ENCODE assay signal across 21 cellular contexts in the genomic region with DNA sequence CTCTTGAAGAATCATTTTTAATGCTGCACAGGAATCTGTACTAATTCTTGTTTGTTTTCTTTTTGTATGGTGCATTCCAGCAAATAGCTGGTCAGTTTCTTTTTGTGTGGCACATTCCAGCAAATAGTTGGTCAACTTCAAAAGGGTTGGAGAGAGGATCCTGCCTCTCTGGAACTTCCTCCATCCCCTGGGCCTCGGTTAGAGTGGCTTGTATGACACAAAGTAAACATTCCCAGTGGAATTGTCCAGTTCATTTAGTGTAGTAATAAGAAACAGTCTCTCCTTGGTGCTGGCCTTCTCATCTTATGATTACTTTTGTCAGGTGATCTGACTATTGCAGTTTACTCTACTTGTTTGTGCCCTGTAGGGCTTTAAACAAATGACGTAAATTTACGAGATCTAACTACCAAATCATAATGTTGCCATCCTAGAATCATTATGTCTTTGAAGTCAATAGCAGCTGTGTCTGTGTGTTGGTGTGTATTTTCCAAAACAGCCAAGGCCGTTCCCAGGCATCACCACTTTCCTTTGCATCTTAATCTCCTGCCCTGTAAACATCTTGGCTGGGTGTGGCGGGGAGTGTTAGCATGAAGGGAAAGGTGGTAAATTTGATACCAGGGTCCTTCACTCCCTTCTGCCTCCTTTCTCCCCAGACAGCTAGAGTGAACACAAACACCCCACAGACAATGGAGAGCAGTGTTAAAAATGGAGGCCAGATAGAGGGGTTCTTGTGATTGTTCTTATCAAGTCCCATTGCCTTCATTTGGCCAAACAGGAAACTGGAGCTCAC.
A peak's percentile ranks its signal among the peaks of the same experiment; 100 is the strongest.
DNase-seq lines count a peak whose midpoint lies in the region; ATAC-seq and TF ChIP-seq lines count a peak whose summit lies in the region.
"Had no signal": no experiment of that assay in that cellular context is flagged by ENCODE, and none has a peak within 500 bp of the region (broad histone marks: within the 10 kb centered on the region; RNA-seq: fewer than 3 reads in every experiment).

No MANE protein-coding gene starts in this region.

- POLR2A ChIA-PET in IMR-90 (lab: Charles Lee; ENCODE audit: unreplicated experiment): no interaction called here
- POLR2A ChIA-PET in activated CD8-positive, alpha-beta T cell treated with anti-CD3 and anti-CD28 coated beads for 36 hours (lab: Charles Lee): interaction anchor here (1.1 kb wide), 2 partner anchors 22 to 51 kb away, joined by 3 to 4 read pairs; no protein-coding TSS in a partner anchor

- peaks cover 9% of the 10 kb centered on the region for H3K9me1 ChIP-seq in IMR-90 (ENCODE audit: insufficient read depth, low read length)

- H2AK9ac ChIP-seq in IMR-90 (replicated peaks; ENCODE audit: low read depth, low read length, poor library complexity): no peak overlapping the region

- H3K4me3 Mint-ChIP-seq in neural crest cell: no peak overlapping the region
- no peak overlapping the region for H3K4me3 Mint-ChIP-seq in activated CD8-positive, alpha-beta T cell treated with anti-CD3 and anti-CD28 coated beads for 36 hours
- H3K4me3 Mint-ChIP-seq: activated naive CD8-positive, alpha-beta T cell treated with anti-CD3 and anti-CD28 coated beads, Interleukin-2, amount 10 ng/mL, durations not matched to agents 7 days and 5 days; H9 had no signal

- peak overlapping the region; percentile 78 for H3K18ac ChIP-seq in IMR-90 (ENCODE audit: low read depth, low read length)

- TF ChIP-seq CTCF in 22Rv1 (IDR thresholded peaks at IDR 0.05): no peak
- no peak for TF ChIP-seq CTCF in IMR-90 (conservative IDR thresholded peaks at IDR 0.05; ENCODE audit: low read depth, low read length)
- TF ChIP-seq CTCF in neural crest cell (conservative IDR thresholded peaks at IDR 0.05): no peak
- TF ChIP-seq CTCF in activated CD8-positive, alpha-beta T cell treated with anti-CD3 and anti-CD28 coated beads for 36 hours (IDR thresholded peaks at IDR 0.05): no peak

- H3K4ac ChIP-seq in IMR-90 (ENCODE audit: low read depth, low read length): peak overlapping the region; percentile 35

- no peak for TF ChIP-seq POLR2A in IMR-90 (IDR thresholded peaks at IDR 0.05; ENCODE audit: low read depth, low read length)

- no peak overlapping the region for H3K23ac ChIP-seq in IMR-90 (ENCODE audit: low read depth, low read length)

- ATAC-seq in IMR-90 (ENCODE audit: low read depth): no peak
- no peak for ATAC-seq in activated CD8-positive, alpha-beta T cell treated with anti-CD3 and anti-CD28 coated beads for 36 hours
- ATAC-seq in HG03280 (IDR thresholded peaks at IDR 0.05; ENCODE audit: unreplicated experiment): no peak
- ATAC-seq in HG03442 (IDR thresholded peaks at IDR 0.05; ENCODE audit: unreplicated experiment): no peak
- ATAC-seq: SK-N-SH treated with all-trans-retinoic acid at 6 μM for 48 hours; stimulated activated naive CD8-positive, alpha-beta T cell treated with anti-CD3 and anti-CD28 coated beads, Interleukin-15, Interleukin-2, amounts not matched to agents 100 U/mL and 50 U/mL, for 24 hours had no signal

- H2BK20ac ChIP-seq in IMR-90 (ENCODE audit: low read depth, low read length): no peak overlapping the region

- no peaks in the 10 kb centered on the region for H3K9me3 ChIP-seq in IMR-90 (ENCODE audit: control insufficient read depth, insufficient read depth, low read length)
- H3K9me3 ChIP-seq: thyroid gland had no signal

- dilution Hi-C loops in IMR-90 (cut with HindIII; ENCODE audit: low sequenced_read_pairs, unreplicated experiment): no loop called here

- H3K4me1 ChIP-seq in IMR-90 (ENCODE audit: control insufficient read depth, insufficient read depth, low read length): peaks cover 27% of the 10 kb centered on the region

- intact Hi-C loops in IMR-90 (cut with micrococcal nuclease): no loop called here
- intact Hi-C loops in activated CD8-positive, alpha-beta T cell treated with anti-CD3 and anti-CD28 coated beads for 36 hours (cut with micrococcal nuclease): no loop called here

- H4K5ac ChIP-seq in IMR-90 (ENCODE audit: low read depth, low read length): peak overlapping the region; percentile 35

- no peak overlapping the region for H3K9ac ChIP-seq in IMR-90 (ENCODE audit: low read depth, low read length)

- no peak overlapping the region for H3K4me3 ChIP-seq in IMR-90 (ENCODE audit: insufficient read depth, low read depth, low read length)
- H3K4me3 ChIP-seq: thyroid gland had no signal

- H3K27ac ChIP-seq in 22Rv1 (peak overlapping the region; percentile 81), IMR-90 (ENCODE audit: insufficient read depth, low read length) (no peak overlapping the region)
- H3K27ac ChIP-seq: epithelial cell of prostate had no signal

- no peaks in the 10 kb centered on the region for H3K36me3 Mint-ChIP-seq in neural crest cell (ENCODE audit: low read depth)
- no peaks in the 10 kb centered on the region for H3K36me3 Mint-ChIP-seq in activated CD8-positive, alpha-beta T cell treated with anti-CD3 and anti-CD28 coated beads for 36 hours (ENCODE audit: low read depth)
- H3K36me3 Mint-ChIP-seq: activated naive CD8-positive, alpha-beta T cell treated with anti-CD3 and anti-CD28 coated beads, Interleukin-2, amount 10 ng/mL, durations not matched to agents 7 days and 5 days had no signal

- peak overlapping the region; percentile 12 for H3K27ac Mint-ChIP-seq in neural crest cell (ENCODE audit: unreplicated experiment)
- H3K27ac Mint-ChIP-seq in activated CD8-positive, alpha-beta T cell treated with anti-CD3 and anti-CD28 coated beads for 36 hours: no peak overlapping the region
- H3K27ac Mint-ChIP-seq: activated naive CD8-positive, alpha-beta T cell treated with anti-CD3 and anti-CD28 coated beads, Interleukin-2, amount 10 ng/mL, durations not matched to agents 7 days and 5 days had no signal

- H4K8ac ChIP-seq in IMR-90 (ENCODE audit: low read depth in 2 of 2, low read length in 2 of 2): 0 out of 4 replicates have a peak overlapping the region, but pooled peaks of 1 of the 2 experiments have one; percentile 6

- no peak for TF ChIP-seq RAD21 in IMR-90 (IDR thresholded peaks at IDR 0.05; ENCODE audit: low read length)

- H4K20me1 ChIP-seq in IMR-90 (ENCODE audit: insufficient read depth, low read length): no peaks in the 10 kb centered on the region; the same call in 1 of the 2 replicates

- H2BK120ac ChIP-seq in IMR-90 (ENCODE audit: low read depth, low read length): peak overlapping the region; percentile 9; the same call in 1 of the 2 replicates

- no peak overlapping the region for H3K4me2 ChIP-seq in IMR-90 (ENCODE audit: low read depth, low read length)

- H3K79me1 ChIP-seq in IMR-90 (ENCODE audit: low read depth in 1 of 2, low read length in 2 of 2): no peaks in the 10 kb centered on the region

- no peak overlapping the region for H2AFZ ChIP-seq in IMR-90 (replicated peaks; ENCODE audit: low read length, poor library complexity)

- H3K27me3 ChIP-seq in IMR-90 (ENCODE audit: control insufficient read depth, insufficient read depth, low read length): no peaks in the 10 kb centered on the region
- H3K27me3 ChIP-seq: thyroid gland had no signal

- in situ Hi-C loops in IMR-90 (cut with MboI; ENCODE audit: low sequenced_read_pairs): no loop called here

- peak overlapping the region; percentile 48; the same call in 1 of the 2 replicates for H4K91ac ChIP-seq in IMR-90 (ENCODE audit: insufficient read depth, low read depth, low read length)

- peak overlapping the region; percentile 14; the same call in 1 of the 2 replicates for H3K14ac ChIP-seq in IMR-90 (replicated peaks; ENCODE audit: low read depth, low read length)

- H2AK5ac ChIP-seq in IMR-90 (ENCODE audit: low read depth, low read length): peak overlapping the region; percentile 36; the same call in 1 of the 2 replicates

- no peaks in the 10 kb centered on the region for H3K9me3 Mint-ChIP-seq in neural crest cell
- H3K9me3 Mint-ChIP-seq in activated CD8-positive, alpha-beta T cell treated with anti-CD3 and anti-CD28 coated beads for 36 hours: no peaks in the 10 kb centered on the region
- H3K9me3 Mint-ChIP-seq: activated naive CD8-positive, alpha-beta T cell treated with anti-CD3 and anti-CD28 coated beads, Interleukin-2, amount 10 ng/mL, durations not matched to agents 7 days and 5 days; H9 had no signal

- no peaks in the 10 kb centered on the region for H3K27me3 Mint-ChIP-seq in neural crest cell (ENCODE audit: low read depth)
- H3K27me3 Mint-ChIP-seq in activated CD8-positive, alpha-beta T cell treated with anti-CD3 and anti-CD28 coated beads for 36 hours: no peaks in the 10 kb centered on the region

- DNase-seq in IMR-90 (no peak), fibroblast of peridontal ligament (ENCODE audit: extremely low read depth) (peak; percentile 30), neural crest cell (ENCODE audit: low read depth, low spot score) (no peak), NCI-H774 (lab: John Stamatoyannopoulos, UW) (no peak)
- no peak for DNase-seq in activated CD8-positive, alpha-beta T cell treated with anti-CD3 and anti-CD28 coated beads for 36 hours
- DNase-seq: activated CD4-positive, alpha-beta T cell treated with anti-CD3 and anti-CD28 coated beads, Interleukin-2, amount 50 U/mL, for 4 hours; activated CD8-positive, alpha-beta memory T cell treated with anti-CD3 and anti-CD28 coated beads, Interleukin-2, amount 50 U/mL, for 48 hours; activated naive CD8-positive, alpha-beta T cell treated with anti-CD3 and anti-CD28 coated beads, Interleukin-2, amount 10 ng/mL, durations not matched to agents 7 days and 5 days; cerebellar nuclear complex; H9; kidney; NCI-H1694; NCI-H526 treated with DMSO at 0.1 percent for 48 hours; stimulated activated CD4-positive, alpha-beta T cell treated with anti-CD3 and anti-CD28 coated beads, Interleukin-4, amount 100 ng/mL, for 4 hours; stimulated activated naive CD8-positive, alpha-beta T cell treated with anti-CD3 and anti-CD28 coated beads, Interleukin-15, Interleukin-2, amounts not matched to agents 100 U/mL and 50 U/mL, for 24 hours; thyroid gland had no signal

- peak overlapping the region; percentile 8; the same call in 1 of the 3 replicates for H2BK15ac ChIP-seq in IMR-90 (ENCODE audit: low read depth, low read length)

- CTCF ChIA-PET in IMR-90 (lab: Yijun Ruan, JAX): interaction anchor here (1.1 kb wide), 1 partner anchor 96 kb away, joined by 3 read pairs; no protein-coding TSS in a partner anchor
- CTCF ChIA-PET in activated CD8-positive, alpha-beta T cell treated with anti-CD3 and anti-CD28 coated beads for 36 hours (lab: Charles Lee): no interaction called here

- BruUV-seq in IMR-90 (replicated peaks; lab: Mats Ljungman, UMichigan): no TSS peak

- no peaks in the 10 kb centered on the region for H3K36me3 ChIP-seq in IMR-90 (ENCODE audit: control insufficient read depth, insufficient read depth, low read length)
- H3K36me3 ChIP-seq: thyroid gland had no signal

- peaks cover 24% of the 10 kb centered on the region for H3K4me1 Mint-ChIP-seq in neural crest cell
- peaks cover 7% of the 10 kb centered on the region for H3K4me1 Mint-ChIP-seq in activated CD8-positive, alpha-beta T cell treated with anti-CD3 and anti-CD28 coated beads for 36 hours (ENCODE audit: low read depth)

- no peak overlapping the region for H2BK5ac ChIP-seq in IMR-90 (ENCODE audit: low read depth, low read length, poor library complexity, severe bottlenecking)

- no peak overlapping the region for H3K56ac ChIP-seq in IMR-90 (ENCODE audit: extremely low read depth, insufficient read depth, low read length)

- no CpG with 5 or more reads among the region's 5 CpGs for WGBS in IMR-90 (ENCODE audit: extremely low coverage in 2 of 2, insufficient read length in 1 of 2), 2 experiments

TF ChIP-seq in IMR-90, 13 proteins besides CTCF, POLR2A, EP300 and RAD21 (continues in another document):
- TF ChIP-seq RCOR1 (IDR thresholded peaks at IDR 0.05; ENCODE audit: insufficient replicate concordance, low read length): no peak
